In the genomic region with DNA sequence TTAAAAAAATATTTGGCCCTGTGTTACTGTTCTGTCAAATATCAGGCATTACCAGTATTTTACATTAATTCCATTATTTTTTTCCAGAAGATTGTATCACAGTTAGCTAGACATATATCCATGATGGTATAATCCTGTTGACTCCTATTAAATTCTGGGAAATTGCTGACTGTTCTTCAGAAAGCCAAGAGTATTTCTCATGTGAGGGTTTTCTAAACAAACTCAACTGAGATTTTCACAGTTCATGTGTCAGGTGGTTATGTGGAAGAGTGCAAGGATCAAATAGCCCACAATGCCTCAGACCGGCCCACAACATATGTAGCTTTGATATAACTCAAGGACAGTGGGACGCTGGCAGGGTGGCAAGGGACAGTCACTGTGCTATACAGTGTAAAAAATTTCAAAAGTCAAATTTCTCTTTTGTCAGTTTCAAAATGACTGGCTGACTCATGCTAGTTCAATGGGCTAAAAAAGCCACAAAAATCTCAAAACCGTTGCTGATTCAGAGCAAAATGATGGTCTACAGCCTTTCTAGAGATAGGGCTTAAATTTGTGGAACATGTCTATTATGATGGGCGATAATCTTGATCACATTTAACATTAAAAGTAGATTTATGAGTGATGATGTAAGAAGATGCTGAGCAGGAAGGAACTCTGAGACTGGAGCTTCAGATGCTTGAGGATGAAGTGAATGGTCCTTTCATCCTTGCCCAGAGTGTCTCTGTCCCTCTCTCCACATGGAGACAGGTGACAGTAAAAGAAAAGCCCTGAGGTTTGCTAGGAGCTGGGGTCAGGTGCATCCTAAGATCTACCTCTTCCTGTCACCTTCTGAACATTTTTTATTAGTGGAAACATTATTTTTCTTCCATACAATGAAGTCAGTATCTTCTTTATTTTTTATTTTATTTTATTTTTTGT, we compare ENCODE assay signal across 8 cellular contexts.
DNase-seq lines count a peak whose midpoint lies in the region; ATAC-seq and TF ChIP-seq lines count a peak whose summit lies in the region.

No MANE protein-coding gene starts in this region.

- no peak overlapping the region for H3K14ac ChIP-seq in mesenchymal stem cell (ENCODE audit: low read length in 2 of 2)

- H3K36me3 ChIP-seq in mesenchymal stem cell (ENCODE audit: control insufficient read depth in 1 of 2, insufficient read depth in 2 of 2, low read depth in 1 of 2, low read length in 2 of 2) (no peaks in the 10 kb centered on the region), vagina (no peaks in the 10 kb centered on the region), esophagus squamous epithelium (no peaks in the 10 kb centered on the region)
- H3K36me3 ChIP-seq in naive thymus-derived CD4-positive, alpha-beta T cell (ENCODE audit: control insufficient read depth in 2 of 3, insufficient read depth in 3 of 3, low read length in 3 of 3), result no peaks in the 10 kb centered on the region

- 11% methylated on average over 4 of the region's 4 CpGs for WGBS in mesenchymal stem cell
- WGBS in esophagus squamous epithelium, 2 donors, result 35 to 43% methylated on average over 4 of the region's 4 CpGs

- no peak overlapping the region for H3K4me2 ChIP-seq in mesenchymal stem cell (ENCODE audit: low read length, poor library complexity, severe bottlenecking)

- peak overlapping the region; percentile 78 for H3K9ac ChIP-seq in mesenchymal stem cell (ENCODE audit: low read length)

- peak overlapping the region; percentile 95 for H3K27ac Mint-ChIP-seq in HFFc6
- H3K27ac Mint-ChIP-seq in naive thymus-derived CD4-positive, alpha-beta T cell, result no peak overlapping the region

- peak overlapping the region; percentile 58 for H3K4me3 Mint-ChIP-seq in HFFc6
- H3K4me3 Mint-ChIP-seq in naive thymus-derived CD4-positive, alpha-beta T cell, result no peak overlapping the region

- H3K27me3 ChIP-seq in mesenchymal stem cell (ENCODE audit: control insufficient read depth in 1 of 2, insufficient read depth in 1 of 2, low read length in 2 of 2) (no peaks in the 10 kb centered on the region), vagina (no peaks in the 10 kb centered on the region), esophagus squamous epithelium (no peaks in the 10 kb centered on the region)
- no peaks in the 10 kb centered on the region for H3K27me3 ChIP-seq in naive thymus-derived CD4-positive, alpha-beta T cell (ENCODE audit: control insufficient read depth in 2 of 2, insufficient read depth in 2 of 2, low read length in 2 of 2)

- ATAC-seq in GM18502 (IDR thresholded peaks at IDR 0.05; ENCODE audit: poor library complexity, unreplicated experiment), result peak; percentile 94
- ATAC-seq in naive thymus-derived CD4-positive, alpha-beta T cell, result no peak

- peak overlapping the region in 1 of 2 experiments; percentile 60 for H2BK12ac ChIP-seq in mesenchymal stem cell (ENCODE audit: low read length in 2 of 2)

- POLR2A ChIA-PET in naive thymus-derived CD4-positive, alpha-beta T cell (lab: Charles Lee), result no interaction called here

- CTCF ChIA-PET in naive thymus-derived CD4-positive, alpha-beta T cell (lab: Charles Lee), result no interaction called here

- H3K23ac ChIP-seq in mesenchymal stem cell (ENCODE audit: low read length in 2 of 2), result no peak overlapping the region

- H3K27ac ChIP-seq in mesenchymal stem cell (ENCODE audit: low read length, poor library complexity, severe bottlenecking), result peak overlapping the region; percentile 87
- no peak overlapping the region for H3K27ac ChIP-seq in naive thymus-derived CD4-positive, alpha-beta T cell (ENCODE audit: low read depth, low read length)
- no peak overlapping the region for H3K27ac ChIP-seq in vagina
- peak overlapping the region in 1 of 4 donors; percentile 12 for H3K27ac ChIP-seq in esophagus squamous epithelium

- H3K4me3 ChIP-seq in NB4 (ENCODE audit: low read depth, low read length), result no peak overlapping the region
- H3K4me3 ChIP-seq in mesenchymal stem cell (ENCODE audit: insufficient read depth in 1 of 2, low read depth in 1 of 2, low read length in 2 of 2), result peak overlapping the region in 1 of 2 experiments; percentile 19
- no peak overlapping the region for H3K4me3 ChIP-seq in naive thymus-derived CD4-positive, alpha-beta T cell (ENCODE audit: low read length)
- H3K4me3 ChIP-seq in vagina, result no peak overlapping the region
- H3K4me3 ChIP-seq in esophagus squamous epithelium, result no peak overlapping the region

- no peak overlapping the region for H4K91ac ChIP-seq in mesenchymal stem cell (ENCODE audit: low read length)

- intact Hi-C loops in naive thymus-derived CD4-positive, alpha-beta T cell (cut with micrococcal nuclease), result no loop called here
- intact Hi-C loops in vagina (cut with DNase I), result no loop called here
- intact Hi-C loops in esophagus squamous epithelium (cut with DNase I), result no loop called here

- H3K36me3 Mint-ChIP-seq in HFFc6 (ENCODE audit: low read depth), result peaks cover 16% of the 10 kb centered on the region
- H3K36me3 Mint-ChIP-seq in naive thymus-derived CD4-positive, alpha-beta T cell, result no peaks in the 10 kb centered on the region

- H2AK5ac ChIP-seq in mesenchymal stem cell (ENCODE audit: low read length, severe bottlenecking), result no peak overlapping the region

- peaks cover 76% of the 10 kb centered on the region for H3K4me1 Mint-ChIP-seq in HFFc6 (ENCODE audit: low read depth)
- H3K4me1 Mint-ChIP-seq in naive thymus-derived CD4-positive, alpha-beta T cell, result peaks cover 0 to 5% (median 0%) of the 10 kb centered on the region in 7 donors

- no peak overlapping the region for H2BK120ac ChIP-seq in mesenchymal stem cell (ENCODE audit: low read depth, low read length)

- H3K9me3 Mint-ChIP-seq in HFFc6, result no peaks in the 10 kb centered on the region
- H3K9me3 Mint-ChIP-seq in naive thymus-derived CD4-positive, alpha-beta T cell, result peaks cover 0 to 8% (median 0%) of the 10 kb centered on the region in 11 donors

- H2BK15ac ChIP-seq in mesenchymal stem cell (ENCODE audit: low read depth, poor library complexity, severe bottlenecking), result no peak overlapping the region

- H3K4me1 ChIP-seq in mesenchymal stem cell (ENCODE audit: control insufficient read depth, insufficient read depth, low read depth, low read length) (peaks cover 15% of the 10 kb centered on the region), vagina (no peaks in the 10 kb centered on the region), esophagus squamous epithelium (no peaks in the 10 kb centered on the region)
- H3K4me1 ChIP-seq in naive thymus-derived CD4-positive, alpha-beta T cell (ENCODE audit: control insufficient read depth in 2 of 2, insufficient read depth in 2 of 2, low read length in 2 of 2), result no peaks in the 10 kb centered on the region

- no peak overlapping the region for H4K8ac ChIP-seq in mesenchymal stem cell (ENCODE audit: low read length)

- H3K18ac ChIP-seq in mesenchymal stem cell (ENCODE audit: low read depth in 1 of 2, low read length in 2 of 2), result no peak overlapping the region

- H3K4ac ChIP-seq in mesenchymal stem cell (ENCODE audit: low read depth in 1 of 2, low read length in 2 of 2), result no peak overlapping the region

- no peak for TF ChIP-seq CTCF in HFFc6 (IDR thresholded peaks at IDR 0.05)
- no peak for TF ChIP-seq CTCF in NB4 (IDR thresholded peaks at IDR 0.05; ENCODE audit: low read depth, low read length)
- TF ChIP-seq CTCF in vagina (IDR thresholded peaks at IDR 0.05), result no peak
- TF ChIP-seq CTCF in esophagus squamous epithelium (IDR thresholded peaks at IDR 0.05), result no peak

- no peak overlapping the region for H2AFZ ChIP-seq in mesenchymal stem cell (ENCODE audit: low read depth, low read length)

- no peaks in the 10 kb centered on the region for H3K79me1 ChIP-seq in mesenchymal stem cell (replicated peaks; ENCODE audit: low read length, poor library complexity, severe bottlenecking)

- H3K27me3 Mint-ChIP-seq in HFFc6 (ENCODE audit: insufficient read depth), result peaks cover 7% of the 10 kb centered on the region
- H3K27me3 Mint-ChIP-seq in naive thymus-derived CD4-positive, alpha-beta T cell, result peaks cover 0 to 4% (median 0%) of the 10 kb centered on the region in 5 donors

- no peak overlapping the region for H2BK5ac ChIP-seq in mesenchymal stem cell (ENCODE audit: low read depth, low read length, poor library complexity, severe bottlenecking)

- peak; percentile 92 for DNase-seq in HFFc6
- peak; percentile 48 for DNase-seq in NB4 (ENCODE audit: low read depth)
- peak; percentile 84 for DNase-seq in mesenchymal stem cell
- DNase-seq in stimulated activated CD4-positive, alpha-beta T cell treated with anti-CD3 and anti-CD28 coated beads, Interleukin-12 subunit alpha, Interleukin-12 subunit beta, amount 100 ng/mL, for 4 hours, result no peak
- DNase-seq in naive thymus-derived CD4-positive, alpha-beta T cell, result no peak
- DNase-seq in vagina (ENCODE audit: extremely low spot score in 2 of 2), result no peak
- no peak for DNase-seq in esophagus squamous epithelium (lab: John Stamatoyannopoulos, UW)

- H3K9me3 ChIP-seq in mesenchymal stem cell (ENCODE audit: control insufficient read depth, low read length), result no peaks in the 10 kb centered on the region
- no peaks in the 10 kb centered on the region for H3K9me3 ChIP-seq in naive thymus-derived CD4-positive, alpha-beta T cell (ENCODE audit: control insufficient read depth in 2 of 3, low read length in 3 of 3)
- no peaks in the 10 kb centered on the region for H3K9me3 ChIP-seq in vagina
- no peaks in the 10 kb centered on the region for H3K9me3 ChIP-seq in esophagus squamous epithelium

- no peak for TF ChIP-seq POLR2A in NB4 (IDR thresholded peaks at IDR 0.05; ENCODE audit: extremely low read depth, insufficient read length)
- no peak for TF ChIP-seq POLR2A in vagina (IDR thresholded peaks at IDR 0.05)
- no peak for TF ChIP-seq POLR2A in esophagus squamous epithelium (IDR thresholded peaks at IDR 0.05)

Comparison
In these comparisons a context has a peak if more than half of its experiments do, and no peak if none do; other contexts are left out.
1. DNase-seq: peak in HFFc6 (single experiment), NB4 (single experiment) and mesenchymal stem cell (single experiment); none in stimulated activated CD4-positive, alpha-beta T cell treated with anti-CD3 and anti-CD28 coated beads, Interleukin-12 subunit alpha, Interleukin-12 subunit beta, amount 100 ng/mL, for 4 hours (single experiment), naive thymus-derived CD4-positive, alpha-beta T cell (0 of 9), vagina (0 of 2) and esophagus squamous epithelium (single experiment).